ENCODE assay signal across 2 cellular contexts in genomic region chr22:18956956-18957355, GRCh38. TPM values are rescaled to one million over a fixed set of nuclear protein-coding genes. Genes with fewer than 3 reads are reported as not detected.
"Had no signal": no experiment of that assay in that cellular context is flagged by ENCODE, and none has a peak within 500 bp of the region (broad histone marks: within the 10 kb centered on the region; RNA-seq: fewer than 3 reads in every experiment).

No MANE protein-coding gene starts in this region.

RNA-seq across cellular contexts. Expression of gene PRODH, which starts 20.9 kb away (rescaled TPM):
- total RNA-seq: LHCN-M2, OCI-LY7 had no signal
